ENCODE assay signal across 39 cellular contexts in the genomic region with DNA sequence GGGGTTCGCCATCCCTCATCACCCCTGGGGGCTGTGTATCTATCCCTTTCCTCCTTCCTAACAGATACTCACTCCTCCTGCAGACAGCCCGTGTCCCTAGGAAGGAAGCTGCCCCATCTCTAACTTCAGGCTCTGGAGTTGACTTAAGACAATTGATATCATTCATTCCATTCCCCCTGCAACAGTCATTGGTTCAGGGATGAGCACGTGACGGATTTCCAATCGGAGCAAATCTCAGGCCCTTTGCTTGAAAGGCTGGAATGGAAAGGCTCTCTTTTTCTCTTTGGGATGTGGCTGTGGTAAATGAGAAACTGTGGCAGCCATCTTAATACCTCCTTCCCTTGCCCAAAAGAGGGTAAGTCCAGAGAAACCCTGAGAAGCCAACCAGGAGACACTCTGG. TPM values are rescaled to one million over a fixed set of nuclear protein-coding genes. Genes with fewer than 3 reads are reported as not detected.
"Had no signal": no experiment of that assay in that cellular context is flagged by ENCODE, and none has a peak within 500 bp of the region (broad histone marks: within the 10 kb centered on the region; RNA-seq: fewer than 3 reads in every experiment).

No MANE protein-coding gene starts in this region.

- DNase-seq: activated effector memory CD4-positive, alpha-beta T cell treated with anti-CD3 and anti-CD28 coated beads, Interleukin-2, amount 50 U/mL, for 16 hours; activated effector memory CD4-positive, alpha-beta T cell treated with Interleukin-2 at 50 U/mL for 16 hours; activated gamma-delta T cell; activated gamma-delta T cell treated with Interleukin-2 at 50 U/mL for 16 hours; activated naive CD4-positive, alpha-beta T cell; activated naive CD4-positive, alpha-beta T cell treated with anti-CD3 and anti-CD28 coated beads for 36 hours; activated naive CD4-positive, alpha-beta T cell treated with anti-CD3 and anti-CD28 coated beads, Interleukin-2, amount 10 ng/mL, durations not matched to agents 7 days and 5 days; activated naive CD4-positive, alpha-beta T cell treated with anti-CD3 and anti-CD28 coated beads, Interleukin-2, amount 50 U/mL, for 16 hours; activated naive CD4-positive, alpha-beta T cell treated with Interleukin-2 at 50 U/mL for 16 hours; activated naive CD8-positive, alpha-beta T cell treated with anti-CD3 and anti-CD28 coated beads for 36 hours; activated naive CD8-positive, alpha-beta T cell treated with anti-CD3 and anti-CD28 coated beads, Interleukin-2, amount 10 ng/mL, durations not matched to agents 7 days and 5 days; activated naive CD8-positive, alpha-beta T cell treated with anti-CD3 and anti-CD28 coated beads, Interleukin-2, amount 50 U/mL, for 24 hours; activated T-cell treated with anti-CD3 and anti-CD28 coated beads, Interleukin-2, amount 50 U/mL, for 24 hours; activated T-cell treated with anti-CD3 and anti-CD28 coated beads, Interleukin-2, amount 50 U/mL, for 4 hours; activated T-cell treated with anti-CD3 and anti-CD28 coated beads, Interleukin-2, amount 50 U/mL, for 48 hours; activated T-cell treated with anti-CD3 and anti-CD28 coated beads, Interleukin-2, amount 50 U/mL, for 72 hours; adrenal gland; amniotic stem cell; amygdala; anterior cingulate cortex; aorta; body of pancreas; brain microvascular endothelial cell; caudate nucleus; central memory CD4-positive, alpha-beta T cell; cerebellar nuclear complex had no signal

- H3K27me3 ChIP-seq: adrenal gland, ascending aorta, body of pancreas, brain microvascular endothelial cell, breast epithelium had no signal

- H3K27ac ChIP-seq: adrenal gland, ascending aorta, body of pancreas, brain microvascular endothelial cell, breast epithelium, cardiac muscle cell had no signal

- H3K4me1 Mint-ChIP-seq: activated naive CD4-positive, alpha-beta T cell treated with anti-CD3 and anti-CD28 coated beads, Interleukin-2, amount 50 U/mL, for 24 hours; activated naive CD8-positive, alpha-beta T cell treated with anti-CD3 and anti-CD28 coated beads for 36 hours; activated naive CD8-positive, alpha-beta T cell treated with anti-CD3 and anti-CD28 coated beads, Interleukin-2, amount 10 ng/mL, durations not matched to agents 7 days and 5 days; activated T-helper 17 cell treated with anti-CD3 and anti-CD28 coated beads, Interleukin-2, amount 50 U/mL, for 72 hours; central memory CD8-positive, alpha-beta T cell had no signal

- H3K27ac Mint-ChIP-seq: activated naive CD4-positive, alpha-beta T cell treated with anti-CD3 and anti-CD28 coated beads for 36 hours; activated naive CD4-positive, alpha-beta T cell treated with anti-CD3 and anti-CD28 coated beads, Interleukin-2, amount 10 ng/mL, durations not matched to agents 7 days and 5 days; activated naive CD4-positive, alpha-beta T cell treated with anti-CD3 and anti-CD28 coated beads, Interleukin-2, amount 50 U/mL, for 24 hours; activated naive CD8-positive, alpha-beta T cell; activated naive CD8-positive, alpha-beta T cell treated with anti-CD3 and anti-CD28 coated beads for 36 hours; activated naive CD8-positive, alpha-beta T cell treated with anti-CD3 and anti-CD28 coated beads, Interleukin-2, amount 10 ng/mL, durations not matched to agents 7 days and 5 days; activated naive CD8-positive, alpha-beta T cell treated with anti-CD3 and anti-CD28 coated beads, Interleukin-2, amount 50 U/mL, for 24 hours; activated T-cell treated with anti-CD3 and anti-CD28 coated beads, Interleukin-2, amount 50 U/mL, for 24 hours; activated T-cell treated with anti-CD3 and anti-CD28 coated beads, Interleukin-2, amount 50 U/mL, for 72 hours; activated T-helper 1 cell treated with anti-CD3 and anti-CD28 coated beads, Interleukin-12 subunit alpha, Interleukin-12 subunit beta, Interleukin-2, Interleukin-4 antibody, amounts not matched to agents 30 ng/mL and 10 ng/mL and 1 ng/mL, durations not matched to agents 14 hours and 24 hours and 36 hours; activated T-helper 17 cell treated with anti-CD3 and anti-CD28 coated beads, Interleukin-2, amount 50 U/mL, for 72 hours; activated T-helper 2 cell treated with anti-CD3 and anti-CD28 coated beads, Interferon-gamma antibody, Interleukin-2, Interleukin-4, amounts not matched to agents 10 μg/mL and 5 μg/mL and 100 μg/mL, durations not matched to agents 14 hours and 24 hours and 36 hours; brain had no signal

- ATAC-seq: activated naive CD4-positive, alpha-beta T cell treated with anti-CD3 and anti-CD28 coated beads, Interleukin-2, amount 50 U/mL, for 72 hours; activated naive CD8-positive, alpha-beta T cell treated with anti-CD3 and anti-CD28 coated beads, Interleukin-2, amount 50 U/mL, for 24 hours; activated T-cell treated with anti-CD3 and anti-CD28 coated beads, Interleukin-2, amount 50 U/mL, for 4 hours; activated T-cell treated with anti-CD3 and anti-CD28 coated beads, Interleukin-2, amount 50 U/mL, for 72 hours; activated T-helper 17 cell treated with anti-CD3 and anti-CD28 coated beads, Interleukin-2, amount 50 U/mL, for 72 hours; body of pancreas had no signal

- H3K4me3 Mint-ChIP-seq: activated naive CD4-positive, alpha-beta T cell treated with anti-CD3 and anti-CD28 coated beads for 36 hours; activated naive CD4-positive, alpha-beta T cell treated with anti-CD3 and anti-CD28 coated beads, Interleukin-2, amount 10 ng/mL, durations not matched to agents 7 days and 5 days; activated naive CD4-positive, alpha-beta T cell treated with anti-CD3 and anti-CD28 coated beads, Interleukin-2, amount 50 U/mL, for 24 hours; activated naive CD8-positive, alpha-beta T cell; activated naive CD8-positive, alpha-beta T cell treated with anti-CD3 and anti-CD28 coated beads for 36 hours; activated naive CD8-positive, alpha-beta T cell treated with anti-CD3 and anti-CD28 coated beads, Interleukin-2, amount 10 ng/mL, durations not matched to agents 7 days and 5 days; activated naive CD8-positive, alpha-beta T cell treated with anti-CD3 and anti-CD28 coated beads, Interleukin-2, amount 50 U/mL, for 24 hours; activated T-cell treated with anti-CD3 and anti-CD28 coated beads, Interleukin-2, amount 50 U/mL, for 24 hours; activated T-cell treated with anti-CD3 and anti-CD28 coated beads, Interleukin-2, amount 50 U/mL, for 4 hours; activated T-cell treated with anti-CD3 and anti-CD28 coated beads, Interleukin-2, amount 50 U/mL, for 72 hours; activated T-helper 1 cell treated with anti-CD3 and anti-CD28 coated beads, Interleukin-12 subunit alpha, Interleukin-12 subunit beta, Interleukin-2, Interleukin-4 antibody, amounts not matched to agents 30 ng/mL and 10 ng/mL and 1 ng/mL, durations not matched to agents 14 hours and 24 hours and 36 hours; activated T-helper 17 cell treated with anti-CD3 and anti-CD28 coated beads, Interleukin-2, amount 50 U/mL, for 72 hours; brain; central memory CD8-positive, alpha-beta T cell had no signal

- H3K36me3 ChIP-seq: adrenal gland, ascending aorta, brain microvascular endothelial cell, breast epithelium, cardiac muscle cell had no signal

- H3K9me3 Mint-ChIP-seq: activated naive CD4-positive, alpha-beta T cell treated with anti-CD3 and anti-CD28 coated beads for 36 hours; activated naive CD4-positive, alpha-beta T cell treated with anti-CD3 and anti-CD28 coated beads, Interleukin-2, amount 10 ng/mL, durations not matched to agents 7 days and 5 days; activated naive CD4-positive, alpha-beta T cell treated with anti-CD3 and anti-CD28 coated beads, Interleukin-2, amount 50 U/mL, for 24 hours; activated naive CD4-positive, alpha-beta T cell treated with anti-CD3 and anti-CD28 coated beads, Interleukin-2, amount 50 U/mL, for 72 hours; activated naive CD8-positive, alpha-beta T cell treated with anti-CD3 and anti-CD28 coated beads for 36 hours; activated naive CD8-positive, alpha-beta T cell treated with anti-CD3 and anti-CD28 coated beads, Interleukin-2, amount 10 ng/mL, durations not matched to agents 7 days and 5 days; activated naive CD8-positive, alpha-beta T cell treated with anti-CD3 and anti-CD28 coated beads, Interleukin-2, amount 50 U/mL, for 24 hours; activated T-cell treated with anti-CD3 and anti-CD28 coated beads, Interleukin-2, amount 50 U/mL, for 24 hours; activated T-cell treated with anti-CD3 and anti-CD28 coated beads, Interleukin-2, amount 50 U/mL, for 4 hours; activated T-cell treated with anti-CD3 and anti-CD28 coated beads, Interleukin-2, amount 50 U/mL, for 72 hours; activated T-helper 1 cell treated with anti-CD3 and anti-CD28 coated beads, Interleukin-12 subunit alpha, Interleukin-12 subunit beta, Interleukin-2, Interleukin-4 antibody, amounts not matched to agents 30 ng/mL and 10 ng/mL and 1 ng/mL, durations not matched to agents 14 hours and 24 hours and 36 hours; activated T-helper 17 cell treated with anti-CD3 and anti-CD28 coated beads, Interleukin-2, amount 50 U/mL, for 72 hours; activated T-helper 2 cell treated with anti-CD3 and anti-CD28 coated beads, Interferon-gamma antibody, Interleukin-2, Interleukin-4, amounts not matched to agents 10 μg/mL and 5 μg/mL and 100 μg/mL, durations not matched to agents 14 hours and 24 hours and 36 hours; brain; central memory CD8-positive, alpha-beta T cell had no signal

- H3K4me3 ChIP-seq: adrenal gland, ascending aorta, body of pancreas, breast epithelium, cardiac muscle cell had no signal

- H3K9me3 ChIP-seq: adrenal gland, ascending aorta, body of pancreas, breast epithelium had no signal

- H3K4me1 ChIP-seq: adrenal gland, ascending aorta had no signal

- FAIRE-seq: astrocyte, bronchial epithelial cell had no signal

- H3K36me3 Mint-ChIP-seq: activated naive CD4-positive, alpha-beta T cell treated with anti-CD3 and anti-CD28 coated beads, Interleukin-2, amount 10 ng/mL, durations not matched to agents 7 days and 5 days; activated naive CD4-positive, alpha-beta T cell treated with anti-CD3 and anti-CD28 coated beads, Interleukin-2, amount 50 U/mL, for 72 hours; activated naive CD8-positive, alpha-beta T cell; activated naive CD8-positive, alpha-beta T cell treated with anti-CD3 and anti-CD28 coated beads for 36 hours; activated naive CD8-positive, alpha-beta T cell treated with anti-CD3 and anti-CD28 coated beads, Interleukin-2, amount 10 ng/mL, durations not matched to agents 7 days and 5 days; brain had no signal

RNA-seq across cellular contexts. Expression of a gene that starts 5.0 kb away (rescaled TPM):
- total RNA-seq: activated naive CD8-positive, alpha-beta T cell treated with anti-CD3 and anti-CD28 coated beads for 36 hours; activated naive CD8-positive, alpha-beta T cell treated with anti-CD3 and anti-CD28 coated beads, Interleukin-2, amount 10 ng/mL, durations not matched to agents 7 days and 5 days; activated T-helper 1 cell treated with anti-CD3 and anti-CD28 coated beads, Interleukin-12 subunit alpha, Interleukin-12 subunit beta, Interleukin-2, Interleukin-4 antibody, amounts not matched to agents 30 ng/mL and 10 ng/mL and 1 ng/mL, durations not matched to agents 14 hours and 24 hours and 36 hours; activated T-helper 2 cell treated with anti-CD3 and anti-CD28 coated beads, Interferon-gamma antibody, Interleukin-2, Interleukin-4, amounts not matched to agents 10 μg/mL and 5 μg/mL and 100 μg/mL, durations not matched to agents 14 hours and 24 hours and 36 hours; bronchial epithelial cell had no signal
- polyA plus RNA-seq: cardiac muscle cell had no signal
